ENCODE assay signal across 31 cellular contexts in genomic region chr13:46745062-46745461, GRCh38.
"Had no signal": no experiment of that assay in that cellular context is flagged by ENCODE, and none has a peak within 500 bp of the region (broad histone marks: within the 10 kb centered on the region; RNA-seq: fewer than 3 reads in every experiment).

No MANE protein-coding gene starts in this region.

- ATAC-seq: left cardiac atrium; left lung; lower lobe of right lung; natural killer cell; psoas muscle; sciatic nerve; stimulated activated naive B cell treated with anti-CD40 and anti-IgM and Interleukin-4, amounts not matched to agents 10 μg/mL and 1 μg/mL and 100 μg/mL, for 72 hours; stimulated activated naive CD8-positive, alpha-beta T cell treated with anti-CD3 and anti-CD28 coated beads, Interleukin-15, Interleukin-2, amounts not matched to agents 100 U/mL and 50 U/mL, for 24 hours; upper lobe of right lung had no signal

- H3K36me3 ChIP-seq: neural progenitor cell had no signal

- H3K9me3 Mint-ChIP-seq: naive B cell; natural killer cell; nephron progenitor cell; neural progenitor cell; stimulated activated naive B cell treated with anti-CD40 and anti-IgM and Interleukin-4, amounts not matched to agents 10 μg/mL and 1 μg/mL and 100 μg/mL, for 72 hours had no signal

- H3K27me3 ChIP-seq: left lung, neural progenitor cell, neutrophil, right atrium auricular region, stomach, testis, thyroid gland, transverse colon, upper lobe of right lung had no signal

- H3K4me2 ChIP-seq: neural progenitor cell had no signal

- H2AFZ ChIP-seq: neural progenitor cell, parathyroid adenoma had no signal

- H3K79me2 ChIP-seq: parathyroid adenoma had no signal

- H3K27ac ChIP-seq: left lung, lower lobe of right lung, neural progenitor cell, neutrophil, parathyroid adenoma, psoas muscle, right atrium auricular region, skin epidermis, stomach, testis, thyroid gland, transverse colon, upper lobe of right lung had no signal

- H3K4me3 ChIP-seq: left lung, lower lobe of right lung, neural progenitor cell, psoas muscle, right atrium auricular region, skin epidermis, stomach, testis, thyroid gland, transverse colon, upper lobe of right lung had no signal

- FAIRE-seq: keratinocyte, urothelium cell line had no signal

- H3K9ac ChIP-seq: neural progenitor cell, parathyroid adenoma had no signal

- H3K4me1 ChIP-seq: left lung, lower lobe of right lung, neural progenitor cell, parathyroid adenoma, psoas muscle, right atrium auricular region, stomach, testis, upper lobe of right lung had no signal

- H3K4me1 Mint-ChIP-seq: neural progenitor cell had no signal

- H3K27me3 Mint-ChIP-seq: naive B cell; stimulated activated naive B cell treated with anti-CD40 and anti-IgM and Interleukin-4, amounts not matched to agents 10 μg/mL and 1 μg/mL and 100 μg/mL, for 72 hours had no signal

- H3K27ac Mint-ChIP-seq: natural killer cell; nephron progenitor cell; neural progenitor cell; stimulated activated naive B cell treated with anti-CD40 and anti-IgM and Interleukin-4, amounts not matched to agents 10 μg/mL and 1 μg/mL and 100 μg/mL, for 72 hours had no signal

- H3K9me3 ChIP-seq: left lung, lower lobe of right lung, neutrophil, psoas muscle, right atrium auricular region, stomach, testis, thyroid gland, transverse colon, upper lobe of right lung had no signal

- DNase-seq: hippocampal formation; kidney glomerular epithelial cell; left cardiac atrium; left lung; lower lobe of right lung; mammary epithelial cell; mesenchymal stem cell; naive B cell; natural killer cell; nephron progenitor cell; occipital lobe; psoas muscle; stimulated activated CD4-positive, alpha-beta T cell treated with anti-CD3 and anti-CD28 coated beads, Interleukin-12 subunit alpha, Interleukin-12 subunit beta, amount 100 ng/mL, for 4 hours; stimulated activated CD4-positive, alpha-beta T cell treated with anti-CD3 and anti-CD28 coated beads, Interleukin-15, amount 100 ng/mL, for 24 hours; stimulated activated CD4-positive, alpha-beta T cell treated with anti-CD3 and anti-CD28 coated beads, Interleukin-2, amount 100 ng/mL, for 24 hours; stimulated activated CD4-positive, alpha-beta T cell treated with anti-CD3 and anti-CD28 coated beads, Interleukin-4, amount 100 ng/mL, for 1 hour; stimulated activated naive B cell treated with anti-CD40 and anti-IgM and Interleukin-4, amounts not matched to agents 10 μg/mL and 1 μg/mL and 100 μg/mL, for 72 hours; stimulated activated naive CD8-positive, alpha-beta T cell treated with anti-CD3 and anti-CD28 coated beads, Interleukin-15, Interleukin-2, amounts not matched to agents 100 U/mL and 50 U/mL, for 24 hours; stomach; testis; thyroid gland; transverse colon; upper lobe of right lung had no signal

- H3K4me3 Mint-ChIP-seq: naive B cell; natural killer cell; nephron progenitor cell; neural progenitor cell; stimulated activated naive B cell treated with anti-CD40 and anti-IgM and Interleukin-4, amounts not matched to agents 10 μg/mL and 1 μg/mL and 100 μg/mL, for 72 hours had no signal
